In genomic region chr20:35992713-35993335, GRCh38 we compare ENCODE assay signal across 8 cellular contexts. TPM values are rescaled to one million over a fixed set of nuclear protein-coding genes. Genes with fewer than 3 reads are reported as not detected.
A peak's percentile ranks its signal among the peaks of the same experiment; 100 is the strongest.
DNase-seq lines count a peak whose midpoint lies in the region; ATAC-seq and TF ChIP-seq lines count a peak whose summit lies in the region.

No MANE protein-coding gene starts in this region.

- CTCF ChIA-PET in activated CD4-positive, alpha-beta memory T cell treated with anti-CD3 and anti-CD28 coated beads, Interleukin-2, amount 10 ng/mL, durations not matched to agents 7 days and 5 days (lab: Charles Lee), result interaction anchor here (0.6 to 10.9 kb wide), 43 partner anchors 8 to 870 kb away, joined by 3 to 244 read pairs (median 5); partner anchors contain the start of gene SCAND1

- TF ChIP-seq POLR2A in GM18505 (IDR thresholded peaks at IDR 0.05; ENCODE audit: borderline replicate concordance, extremely low read depth, insufficient read depth, insufficient read length), result no peak

- H3K36me3 ChIP-seq in endocrine pancreas (ENCODE audit: control insufficient read depth, insufficient read depth, low read length) (no peaks in the 10 kb centered on the region), mesenchymal stem cell (ENCODE audit: control insufficient read depth in 1 of 2, insufficient read depth in 2 of 2, low read depth in 1 of 2, low read length in 2 of 2) (no peaks in the 10 kb centered on the region)

- H3K9me3 ChIP-seq in endocrine pancreas (ENCODE audit: control insufficient read depth, low read length) (no peaks in the 10 kb centered on the region), mesenchymal stem cell (ENCODE audit: control insufficient read depth, low read length) (no peaks in the 10 kb centered on the region)

- no peak overlapping the region for H2AK5ac ChIP-seq in mesenchymal stem cell (ENCODE audit: low read length, severe bottlenecking)

- no peak overlapping the region for H4K91ac ChIP-seq in mesenchymal stem cell (ENCODE audit: low read length)

- 16% methylated on average over 5 of the region's 6 CpGs for WGBS in mesenchymal stem cell

- no peak overlapping the region for H4K8ac ChIP-seq in mesenchymal stem cell (ENCODE audit: low read length)

- H3K4ac ChIP-seq in mesenchymal stem cell (ENCODE audit: low read depth in 1 of 2, low read length in 2 of 2), result no peak overlapping the region

- DNase-seq in C1 segment of cervical spinal cord (lab: John Stamatoyannopoulos, UW), result peak in 8 of 14 donors; percentile 2 to 18 (median 10)
- DNase-seq in HFF-Myc (ENCODE audit: extremely low read depth, low read depth), result peak; percentile 56
- DNase-seq in NCI-H69 (lab: John Stamatoyannopoulos, UW), result peak; percentile 82
- DNase-seq in activated CD4-positive, alpha-beta memory T cell treated with anti-CD3 and anti-CD28 coated beads, Interleukin-2, amount 10 ng/mL, durations not matched to agents 7 days and 5 days, result peak; percentile 50
- peak; percentile 72 for DNase-seq in mesenchymal stem cell
- DNase-seq in stimulated activated naive CD8-positive, alpha-beta T cell treated with anti-CD3 and anti-CD28 coated beads, Interleukin-15, Interleukin-2, amounts not matched to agents 100 U/mL and 50 U/mL, for 24 hours, result peak; percentile 20

- no peaks in the 10 kb centered on the region for H3K36me3 Mint-ChIP-seq in activated CD4-positive, alpha-beta memory T cell treated with anti-CD3 and anti-CD28 coated beads, Interleukin-2, amount 10 ng/mL, durations not matched to agents 7 days and 5 days (ENCODE audit: low read depth)

- no peak overlapping the region for H3K27ac Mint-ChIP-seq in activated CD4-positive, alpha-beta memory T cell treated with anti-CD3 and anti-CD28 coated beads, Interleukin-2, amount 10 ng/mL, durations not matched to agents 7 days and 5 days

- H2AFZ ChIP-seq in mesenchymal stem cell (ENCODE audit: low read depth, low read length), result no peak overlapping the region

- H3K4me3 Mint-ChIP-seq in activated CD4-positive, alpha-beta memory T cell treated with anti-CD3 and anti-CD28 coated beads, Interleukin-2, amount 10 ng/mL, durations not matched to agents 7 days and 5 days, result no peak overlapping the region

- H3K4me3 ChIP-seq in HFF-Myc (replicated peaks; ENCODE audit: low read depth, low read length) (no peak overlapping the region), endocrine pancreas (ENCODE audit: control insufficient read depth, insufficient read depth, low read length) (no peak overlapping the region), mesenchymal stem cell (ENCODE audit: insufficient read depth in 1 of 2, low read depth in 1 of 2, low read length in 2 of 2) (no peak overlapping the region)

- no peak overlapping the region for H3K14ac ChIP-seq in mesenchymal stem cell (ENCODE audit: low read length in 2 of 2)

- no peaks in the 10 kb centered on the region for H3K9me3 Mint-ChIP-seq in activated CD4-positive, alpha-beta memory T cell treated with anti-CD3 and anti-CD28 coated beads, Interleukin-2, amount 10 ng/mL, durations not matched to agents 7 days and 5 days

- H3K9ac ChIP-seq in endocrine pancreas (ENCODE audit: control insufficient read depth, insufficient read depth, low read length) (peak overlapping the region; percentile 10), mesenchymal stem cell (ENCODE audit: low read length) (no peak overlapping the region)

- no peak overlapping the region for H3K4me2 ChIP-seq in mesenchymal stem cell (ENCODE audit: low read length, poor library complexity, severe bottlenecking)

- POLR2A ChIA-PET in activated CD4-positive, alpha-beta memory T cell treated with anti-CD3 and anti-CD28 coated beads, Interleukin-2, amount 10 ng/mL, durations not matched to agents 7 days and 5 days (lab: Charles Lee), result interaction anchor here (1.0 to 1.4 kb wide), 4 partner anchors 39 to 251 kb away, joined by 3 to 11 read pairs (median 4); partner anchors contain the start of genes RBM39 and SCAND1

- H2BK120ac ChIP-seq in mesenchymal stem cell (ENCODE audit: low read depth, low read length), result no peak overlapping the region

- H2BK12ac ChIP-seq in mesenchymal stem cell (ENCODE audit: low read length in 2 of 2), result no peak overlapping the region

- H3K4me1 ChIP-seq in endocrine pancreas (ENCODE audit: control insufficient read depth, insufficient read depth, low read length) (peaks cover 3% of the 10 kb centered on the region), mesenchymal stem cell (ENCODE audit: control insufficient read depth, insufficient read depth, low read depth, low read length) (peaks cover 1% of the 10 kb centered on the region)

- H3K27me3 ChIP-seq in endocrine pancreas (ENCODE audit: control insufficient read depth, insufficient read depth, low read length) (no peaks in the 10 kb centered on the region), mesenchymal stem cell (ENCODE audit: control insufficient read depth in 1 of 2, insufficient read depth in 1 of 2, low read length in 2 of 2) (peaks cover 0 to 15% of the 10 kb centered on the region in 2 experiments)

- H3K27me3 Mint-ChIP-seq in activated CD4-positive, alpha-beta memory T cell treated with anti-CD3 and anti-CD28 coated beads, Interleukin-2, amount 10 ng/mL, durations not matched to agents 7 days and 5 days, result peaks cover 17% of the 10 kb centered on the region

- H3K4me1 Mint-ChIP-seq in activated CD4-positive, alpha-beta memory T cell treated with anti-CD3 and anti-CD28 coated beads, Interleukin-2, amount 10 ng/mL, durations not matched to agents 7 days and 5 days, result peaks cover 6% of the 10 kb centered on the region

- H3K27ac ChIP-seq in mesenchymal stem cell (ENCODE audit: low read length, poor library complexity, severe bottlenecking), result no peak overlapping the region

- H3K79me1 ChIP-seq in mesenchymal stem cell (replicated peaks; ENCODE audit: low read length, poor library complexity, severe bottlenecking), result no peaks in the 10 kb centered on the region

- ATAC-seq in stimulated activated naive CD8-positive, alpha-beta T cell treated with anti-CD3 and anti-CD28 coated beads, Interleukin-15, Interleukin-2, amounts not matched to agents 100 U/mL and 50 U/mL, for 24 hours, result peak; percentile 79
- ATAC-seq in GM18505 (IDR thresholded peaks at IDR 0.05; ENCODE audit: unreplicated experiment), result no peak

- TF ChIP-seq CTCF in HFF-Myc (IDR thresholded peaks at IDR 0.05; ENCODE audit: low read depth, low read length, missing control alignments), result peak; percentile 87

- no peak overlapping the region for H3K23ac ChIP-seq in mesenchymal stem cell (ENCODE audit: low read length in 2 of 2)

- no peak overlapping the region for H2BK15ac ChIP-seq in mesenchymal stem cell (ENCODE audit: low read depth, poor library complexity, severe bottlenecking)

- H2BK5ac ChIP-seq in mesenchymal stem cell (ENCODE audit: low read depth, low read length, poor library complexity, severe bottlenecking), result no peak overlapping the region

- H3K18ac ChIP-seq in mesenchymal stem cell (ENCODE audit: low read depth in 1 of 2, low read length in 2 of 2), result no peak overlapping the region

RNA-seq across cellular contexts. Expression of gene CNBD2, which starts 24.4 kb away (rescaled TPM):
- 1 to 10 TPM; 4.6 to 5.4 TPM for total RNA-seq in activated CD4-positive, alpha-beta memory T cell treated with anti-CD3 and anti-CD28 coated beads, Interleukin-2, amount 10 ng/mL, durations not matched to agents 7 days and 5 days
- polyA plus RNA-seq in mesenchymal stem cell (2013, experiment 1 of 2), result 2.4 TPM
- polyA plus RNA-seq in mesenchymal stem cell (2013, experiment 2 of 2), result 2.5 TPM

RNA-seq across cellular contexts. Expression of gene SCAND1, which starts 38.5 kb away (rescaled TPM):
- total RNA-seq in activated CD4-positive, alpha-beta memory T cell treated with anti-CD3 and anti-CD28 coated beads, Interleukin-2, amount 10 ng/mL, durations not matched to agents 7 days and 5 days, result 10 to 100 TPM; 65.5 to 70.0 TPM
- 69.8 TPM for polyA plus RNA-seq in mesenchymal stem cell (2013, experiment 1 of 2)
- 73.4 TPM for polyA plus RNA-seq in mesenchymal stem cell (2013, experiment 2 of 2)

Comparison
In these comparisons a context has a peak if more than half of its experiments do, and no peak if none do; other contexts are left out.
1. DNase-seq: peak in every context shown above with its lines; median percentile 82 in NCI-H69; 72 in mesenchymal stem cell; 56 in HFF-Myc; 50 in activated CD4-positive, alpha-beta memory T cell treated with anti-CD3 and anti-CD28 coated beads, Interleukin-2, amount 10 ng/mL, durations not matched to agents 7 days and 5 days; 20 in stimulated activated naive CD8-positive, alpha-beta T cell treated with anti-CD3 and anti-CD28 coated beads, Interleukin-15, Interleukin-2, amounts not matched to agents 100 U/mL and 50 U/mL, for 24 hours; 10 in C1 segment of cervical spinal cord.